ENCODE assay signal across 30 cellular contexts in the genomic region with DNA sequence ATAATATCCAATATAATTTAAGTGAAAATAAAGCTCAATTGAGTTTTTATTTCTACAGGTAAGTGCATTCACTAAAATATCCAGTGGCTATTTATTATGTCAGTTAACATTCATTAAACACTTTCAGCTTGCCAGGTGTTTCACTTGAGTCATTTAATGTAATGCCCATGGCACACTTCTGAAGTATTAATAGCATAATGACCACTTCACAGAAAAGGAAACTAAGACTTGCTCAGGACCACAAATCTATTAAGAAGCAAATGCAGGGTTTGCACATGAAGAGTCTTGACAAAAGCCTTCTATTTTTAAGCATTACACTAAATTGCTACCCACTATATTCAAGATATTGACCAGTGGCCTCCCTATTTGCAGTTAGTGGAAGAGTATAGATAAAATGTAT.
A peak's percentile ranks its signal among the peaks of the same experiment; 100 is the strongest.
DNase-seq lines count a peak whose midpoint lies in the region; ATAC-seq lines count a peak whose summit lies in the region.
"Had no signal": no experiment of that assay in that cellular context is flagged by ENCODE, and none has a peak within 500 bp of the region (broad histone marks: within the 10 kb centered on the region; RNA-seq: fewer than 3 reads in every experiment).

No MANE protein-coding gene starts in this region.

- peak; percentile 62 for DNase-seq in NCI-H510A treated with DMSO at 0.1 percent for 48 hours (lab: John Stamatoyannopoulos, UW)
- DNase-seq in NCI-H526 treated with DMSO at 0.1 percent for 48 hours (lab: John Stamatoyannopoulos, UW) = no peak
- no peak for DNase-seq in NOMO-1 treated with dmso at 0.1 percent for 144 hours (lab: John Stamatoyannopoulos, UW; ENCODE audit: unreplicated experiment)
- DNase-seq: activated CD8-positive, alpha-beta memory T cell treated with anti-CD3 and anti-CD28 coated beads, Interleukin-2, amount 50 U/mL, for 48 hours; activated CD8-positive, alpha-beta T cell treated with anti-CD3 and anti-CD28 coated beads for 36 hours; activated naive CD4-positive, alpha-beta T cell treated with anti-CD3 and anti-CD28 coated beads for 36 hours; adrenal gland; AML-193; CD4-positive, alpha-beta T cell; central memory CD4-positive, alpha-beta T cell; cortex of kidney; effector memory CD8-positive, alpha-beta T cell; hypothalamus; KG1; left cardiac atrium; MG63; naive thymus-derived CD8-positive, alpha-beta T cell; NCI-H1436 treated with DMSO at 0.1 percent for 48 hours; NCI-H2081 treated with DMSO at 0.1 percent for 48 hours; NCI-H446; Peyer's patch; right lobe of liver; SHP77; spleen; stimulated activated CD4-positive, alpha-beta T cell treated with anti-CD3 and anti-CD28 coated beads, Interleukin-2, amount 100 ng/mL, for 24 hours; stimulated activated naive CD8-positive, alpha-beta T cell treated with anti-CD3 and anti-CD28 coated beads, Interleukin-15, Interleukin-2, amounts not matched to agents 100 U/mL and 50 U/mL, for 24 hours had no signal

- ATAC-seq in GM18502 (IDR thresholded peaks at IDR 0.05; ENCODE audit: poor library complexity, unreplicated experiment) (peak; percentile 53), GM21381 (IDR thresholded peaks at IDR 0.05; ENCODE audit: unreplicated experiment) (peak; percentile 49), HG03432 (IDR thresholded peaks at IDR 0.05; ENCODE audit: unreplicated experiment) (peak; percentile 80), HG02885 (IDR thresholded peaks at IDR 0.05; ENCODE audit: poor library complexity, unreplicated experiment) (no peak)
- ATAC-seq: activated CD8-positive, alpha-beta T cell treated with anti-CD3 and anti-CD28 coated beads for 36 hours; effector memory CD8-positive, alpha-beta T cell; left cardiac atrium; naive thymus-derived CD8-positive, alpha-beta T cell; right lobe of liver; stimulated activated naive CD8-positive, alpha-beta T cell treated with anti-CD3 and anti-CD28 coated beads, Interleukin-15, Interleukin-2, amounts not matched to agents 100 U/mL and 50 U/mL, for 24 hours had no signal
